10 cellular contexts compared by ENCODE assay signal in the genomic region with DNA sequence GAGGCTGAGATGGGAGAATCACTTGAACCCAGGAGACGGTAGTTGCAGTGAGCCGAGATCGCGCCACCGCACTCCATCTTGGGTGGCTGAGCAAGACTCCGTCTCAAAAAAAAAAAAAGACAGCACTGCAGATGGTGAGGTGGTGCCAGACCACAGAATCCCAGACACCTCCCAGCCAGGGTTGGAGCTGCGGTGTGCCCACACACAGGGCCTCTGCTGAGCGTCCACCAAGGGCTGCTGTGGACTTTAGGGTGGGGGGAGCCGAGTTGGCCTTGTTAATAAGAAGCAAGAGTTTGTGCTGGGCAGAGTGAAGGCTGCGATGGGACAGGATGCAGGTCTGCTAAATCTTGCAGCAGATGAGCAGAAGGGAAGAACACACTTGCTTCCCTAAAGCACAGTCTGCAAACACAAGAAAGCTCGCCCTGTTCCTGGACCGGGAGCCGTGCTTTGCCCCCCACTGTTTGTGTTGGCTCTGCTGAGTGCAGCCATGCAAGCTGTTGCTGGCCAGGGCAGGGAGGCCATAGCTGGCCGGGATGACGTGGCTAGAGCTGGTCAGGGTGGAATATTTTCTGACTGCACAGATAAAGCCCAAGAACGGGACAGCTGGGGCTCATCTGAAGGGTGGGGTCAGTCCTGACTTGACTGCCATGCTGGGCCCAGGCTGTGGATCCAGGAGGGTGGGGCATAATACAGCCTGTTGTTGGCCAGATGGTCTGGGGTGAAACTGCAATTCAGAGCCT. TPM values are rescaled to one million over a fixed set of nuclear protein-coding genes. Genes with fewer than 3 reads are reported as not detected.
A peak's percentile ranks its signal among the peaks of the same experiment; 100 is the strongest.
DNase-seq lines count a peak whose midpoint lies in the region; ATAC-seq and TF ChIP-seq lines count a peak whose summit lies in the region.
"Had no signal": no experiment of that assay in that cellular context is flagged by ENCODE, and none has a peak within 500 bp of the region (broad histone marks: within the 10 kb centered on the region; RNA-seq: fewer than 3 reads in every experiment).

No MANE protein-coding gene starts in this region.

- H3K36me3 Mint-ChIP-seq in natural killer cell = peaks cover 7% of the 10 kb centered on the region

- H3K4me1 ChIP-seq in ascending aorta = peaks cover 24 to 48% of the 10 kb centered on the region in 2 donors
- H3K4me1 ChIP-seq in prostate gland (replicated peaks) = peaks cover 13% of the 10 kb centered on the region
- H3K4me1 ChIP-seq: Caco-2 had no signal

- DNase-seq in AG20443 (ENCODE audit: low spot score) (peak; percentile 94), ascending aorta (ENCODE audit: low spot score in 2 of 2) (peak; percentile 46 to 93), Right ventricle myocardium superior (peak; percentile 78), prostate gland (ENCODE audit: low spot score) (peak; percentile 76), lower leg skin (ENCODE audit: low spot score in 2 of 2) (no peak), natural killer cell (no peak), DMS53 treated with DMSO at 0.1 percent for 48 hours (lab: John Stamatoyannopoulos, UW; ENCODE audit: unreplicated experiment) (no peak), NCI-H187 treated with DMSO at 0.1 percent for 48 hours (lab: John Stamatoyannopoulos, UW) (no peak)
- DNase-seq: Caco-2, SIG-M5 had no signal

- peaks cover 51 to 64% of the 10 kb centered on the region in 2 donors for H3K36me3 ChIP-seq in ascending aorta
- H3K36me3 ChIP-seq in prostate gland = peaks cover 0 to 17% of the 10 kb centered on the region in 2 donors

- H3K9me3 Mint-ChIP-seq in natural killer cell = no peaks in the 10 kb centered on the region

- H3K27ac Mint-ChIP-seq in natural killer cell = no peak overlapping the region

- peaks cover 8 to 11% of the 10 kb centered on the region in 2 donors for H3K4me1 Mint-ChIP-seq in natural killer cell

- intact Hi-C loops in ascending aorta (cut with DNase I) = loop anchor here (2.0 to 5.0 kb wide), 2 partner anchors 34 to 136 kb away; no protein-coding TSS in a partner anchor
- intact Hi-C loops in Right ventricle myocardium superior (cut with DNase I) = no loop called here
- intact Hi-C loops in prostate gland (cut with DNase I) = loop anchor here (5.0 to 10.0 kb wide), 3 partner anchors 34 to 184 kb away; a partner anchor contains a TSS
- intact Hi-C loops in lower leg skin (cut with DNase I; ENCODE audit: low total_unique reads) = no loop called here
- intact Hi-C loops in natural killer cell (cut with micrococcal nuclease) = no loop called here

- no peaks in the 10 kb centered on the region for H3K27me3 Mint-ChIP-seq in natural killer cell (ENCODE audit: low read depth in 2 of 2)

- H3K9me3 ChIP-seq in ascending aorta = no peaks in the 10 kb centered on the region
- no peaks in the 10 kb centered on the region for H3K9me3 ChIP-seq in prostate gland
- H3K9me3 ChIP-seq: Caco-2 had no signal

- ATAC-seq in Right ventricle myocardium superior (ENCODE audit: poor library complexity) = peak; percentile 76
- ATAC-seq in natural killer cell = no peak

- no peak overlapping the region for H3K4me3 Mint-ChIP-seq in natural killer cell

- H3K27ac ChIP-seq in ascending aorta = peak overlapping the region; percentile 86 to 93
- peak overlapping the region; percentile 87 to 94 for H3K27ac ChIP-seq in prostate gland

- peak overlapping the region; percentile 37 to 46 for H3K4me3 ChIP-seq in ascending aorta
- H3K4me3 ChIP-seq in prostate gland = no peak overlapping the region
- H3K4me3 ChIP-seq in lower leg skin (ENCODE audit: low read depth, poor library complexity, severe bottlenecking) = no peak overlapping the region

- TF ChIP-seq POLR2A in prostate gland (IDR thresholded peaks at IDR 0.05) (no peak), lower leg skin (IDR thresholded peaks at IDR 0.05) (no peak)

- no peaks in the 10 kb centered on the region for H3K27me3 ChIP-seq in ascending aorta
- no peaks in the 10 kb centered on the region for H3K27me3 ChIP-seq in prostate gland (replicated peaks; ENCODE audit: insufficient read depth)

- WGBS in prostate gland = 48% methylated on average over 16 of the region's 16 CpGs
- WGBS in lower leg skin, 2 donors = 65 to 70% methylated on average over 16 of the region's 16 CpGs

- no peak for TF ChIP-seq CTCF in ascending aorta (IDR thresholded peaks at IDR 0.05)
- no peak for TF ChIP-seq CTCF in prostate gland (IDR thresholded peaks at IDR 0.05)
- TF ChIP-seq CTCF in lower leg skin (IDR thresholded peaks at IDR 0.05) = no peak
- TF ChIP-seq CTCF in natural killer cell (IDR thresholded peaks at IDR 0.05) = no peak

RNA-seq across cellular contexts. Expression of a gene that starts 14.4 kb away (rescaled TPM):
- total RNA-seq in ascending aorta (16.8 TPM), Right ventricle myocardium superior (31.8 TPM), prostate gland (10 to 100 TPM; 47.3 to 61.9 TPM), lower leg skin (10 to 100 TPM; 49.3 to 69.3 (median 62.5) TPM), natural killer cell (10 to 100 TPM; 24.9 to 50.2 (median 48.7) TPM)

RNA-seq across cellular contexts. Expression of a gene that starts 33.7 kb away (rescaled TPM):
- 9.8 TPM for total RNA-seq in ascending aorta
- 25.3 TPM for total RNA-seq in Right ventricle myocardium superior
- 10 to 100 TPM; 22.6 to 53.3 TPM for total RNA-seq in prostate gland
- 10 to 100 TPM; 18.6 to 22.3 (median 20.8) TPM for total RNA-seq in lower leg skin
- total RNA-seq in natural killer cell = 10 to 100 TPM; 30.7 to 40.3 (median 34.3) TPM

RNA-seq across cellular contexts. Expression of a gene that starts 38.1 kb away (rescaled TPM):
- 7.2 TPM for total RNA-seq in ascending aorta
- total RNA-seq in Right ventricle myocardium superior = 1.9 TPM
- 1 to 10 TPM; 8.3 to 8.6 TPM for total RNA-seq in prostate gland
- total RNA-seq in lower leg skin = 1 to 10 TPM; 2.8 to 5.6 (median 4.2) TPM
- total RNA-seq in natural killer cell = 1 to 10 TPM; 3.6 to 5.5 (median 4.4) TPM

RNA-seq across cellular contexts. Expression of a gene that starts 59.6 kb away (rescaled TPM):
- 5.9 TPM for total RNA-seq in ascending aorta
- total RNA-seq in Right ventricle myocardium superior = 23.4 TPM
- 10 to 100 TPM; 16.6 to 22.6 TPM for total RNA-seq in prostate gland
- total RNA-seq in lower leg skin = 10 to 100 TPM; 15.6 to 43.1 (median 22.9) TPM
- 10 to 100 TPM; 25.6 to 34.8 (median 28.7) TPM for total RNA-seq in natural killer cell

Comparison
In these comparisons a context has a peak if more than half of its experiments do, and no peak if none do; other contexts are left out.
1. DNase-seq: peak in AG20443 (single experiment), ascending aorta (2 of 2), Right ventricle myocardium superior (single experiment) and prostate gland (single experiment); none in lower leg skin (0 of 2), natural killer cell (single experiment), DMS53 treated with DMSO at 0.1 percent for 48 hours (single experiment) and NCI-H187 treated with DMSO at 0.1 percent for 48 hours (single experiment).
2. H3K4me3 ChIP-seq: peak in ascending aorta (2 of 2); none in prostate gland (0 of 2) and lower leg skin (single experiment).
3. intact Hi-C loops: an anchor here in ascending aorta (2.0 to 5.0 kb wide) and prostate gland (5.0 to 10.0 kb wide); none called in Right ventricle myocardium superior, lower leg skin and natural killer cell.